19 cellular contexts compared by ENCODE assay signal in the genomic region with DNA sequence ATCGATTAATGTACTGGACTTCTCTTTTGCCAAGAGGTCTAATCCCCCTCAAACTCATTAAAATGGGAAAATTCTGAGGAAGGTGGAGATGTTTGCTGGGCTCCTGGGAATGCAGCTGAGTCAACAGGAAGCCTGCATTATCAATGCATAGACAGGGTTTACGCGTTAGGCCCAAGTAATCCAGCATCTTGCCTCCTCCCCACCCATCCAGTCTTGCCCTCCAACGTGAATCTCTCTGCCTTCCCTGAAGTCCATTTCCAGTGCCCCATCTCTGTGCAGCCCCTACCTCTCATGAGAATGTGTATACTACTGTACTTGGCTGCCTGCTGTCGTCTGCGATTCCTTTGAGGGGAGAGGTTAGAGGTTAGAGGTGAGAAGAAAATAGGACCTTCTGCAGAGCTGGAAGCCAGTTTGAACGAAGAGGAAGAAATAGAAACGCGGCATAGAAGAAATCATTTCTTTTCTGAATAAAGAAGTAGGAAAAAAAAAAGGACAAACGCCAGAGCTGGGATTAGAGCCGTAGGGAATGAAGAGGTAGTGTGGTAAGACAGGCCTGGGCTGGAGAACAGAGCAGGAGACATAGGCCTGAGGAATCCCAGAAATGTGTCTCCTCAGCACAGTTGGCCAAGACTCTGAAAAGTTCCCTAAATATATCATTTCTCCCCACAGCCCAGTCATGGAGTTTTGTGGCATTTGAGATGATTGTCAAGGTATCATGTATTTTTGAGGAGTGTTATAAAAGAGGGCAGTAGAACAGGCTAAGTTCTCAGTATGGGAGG.
DNase-seq lines count a peak whose midpoint lies in the region; ATAC-seq, FAIRE-seq and TF ChIP-seq lines count a peak whose summit lies in the region.
"Had no signal": no experiment of that assay in that cellular context is flagged by ENCODE, and none has a peak within 500 bp of the region (broad histone marks: within the 10 kb centered on the region; RNA-seq: fewer than 3 reads in every experiment).

No MANE protein-coding gene starts in this region.

- peaks cover 37% of the 10 kb centered on the region for H3K36me3 Mint-ChIP-seq in mesothelial cell of epicardium
- H3K36me3 Mint-ChIP-seq in activated CD4-positive, alpha-beta T cell treated with anti-CD3 and anti-CD28 coated beads, Interleukin-2, amount 10 ng/mL, durations not matched to agents 24 days and 14 days (ENCODE audit: low read depth) = peaks cover 3% of the 10 kb centered on the region

- DNase-seq in COLO668 (lab: John Stamatoyannopoulos, UW; ENCODE audit: unreplicated experiment) = peak; percentile 3
- DNase-seq in NT2/D1 (ENCODE audit: low read depth, low spot score) = no peak
- DNase-seq in epithelial cell of esophagus (ENCODE audit: low read depth) = peak; percentile 77
- DNase-seq in mesothelial cell of epicardium (ENCODE audit: low spot score in 2 of 2, unreplicated experiment in 2 of 2) = no peak
- no peak for DNase-seq in kidney
- no peak for DNase-seq in UCSD-AML1 (lab: John Stamatoyannopoulos, UW; ENCODE audit: unreplicated experiment)
- DNase-seq in activated CD4-positive, alpha-beta T cell treated with anti-CD3 and anti-CD28 coated beads, Interleukin-2, amount 10 ng/mL, durations not matched to agents 24 days and 14 days = no peak
- DNase-seq: activated CD4-positive, alpha-beta T cell treated with anti-CD3 and anti-CD28 coated beads, Interleukin-2, amount 50 U/mL, for 4 hours; body of pancreas; DMS79 treated with DMSO at 0.1 percent for 48 hours; KG1; NCI-H1417 treated with DMSO at 0.1 percent for 48 hours; NCI-H524; stimulated activated CD4-positive, alpha-beta T cell treated with anti-CD3 and anti-CD28 coated beads, Interleukin-2, amount 100 ng/mL, for 48 hours; T-helper 2 cell had no signal

- no peaks in the 10 kb centered on the region for H3K4me1 ChIP-seq in NT2/D1 (ENCODE audit: insufficient read depth, insufficient read length)
- no peaks in the 10 kb centered on the region for H3K4me1 ChIP-seq in kidney (ENCODE audit: control insufficient read depth in 1 of 2, insufficient read depth in 1 of 2, low read depth in 1 of 2, low read length in 2 of 2)
- H3K4me1 ChIP-seq: body of pancreas, vagina had no signal

- TF ChIP-seq CTCF in epithelial cell of esophagus (IDR thresholded peaks at IDR 0.05; ENCODE audit: insufficient read depth, low read depth, low read length, missing control alignments) (no peak), mesothelial cell of epicardium (IDR thresholded peaks at IDR 0.05; ENCODE audit: unreplicated experiment) (no peak), kidney (IDR thresholded peaks at IDR 0.05; ENCODE audit: borderline replicate concordance, extremely low read depth, insufficient read depth) (no peak)

- intact Hi-C loops in kidney (cut with DNase I) = no loop called here
- intact Hi-C loops in activated CD4-positive, alpha-beta T cell treated with anti-CD3 and anti-CD28 coated beads, Interleukin-2, amount 10 ng/mL, durations not matched to agents 24 days and 14 days (cut with micrococcal nuclease) = no loop called here

- H3K4me1 Mint-ChIP-seq in mesothelial cell of epicardium = peaks cover 6% of the 10 kb centered on the region
- H3K4me1 Mint-ChIP-seq in activated CD4-positive, alpha-beta T cell treated with anti-CD3 and anti-CD28 coated beads, Interleukin-2, amount 10 ng/mL, durations not matched to agents 24 days and 14 days = peaks cover 12% of the 10 kb centered on the region

- peaks cover 40% of the 10 kb centered on the region for H3K36me3 ChIP-seq in NT2/D1 (ENCODE audit: insufficient read depth, insufficient read length, low read length)
- no peaks in the 10 kb centered on the region for H3K36me3 ChIP-seq in kidney (ENCODE audit: control insufficient read depth in 1 of 2, insufficient read depth in 2 of 2, low read length in 2 of 2)

- H3K4me3 ChIP-seq in NT2/D1 (ENCODE audit: insufficient read length, low read depth) (no peak overlapping the region), epithelial cell of esophagus (ENCODE audit: low read length) (no peak overlapping the region), kidney (ENCODE audit: low read length in 2 of 2) (no peak overlapping the region)
- H3K4me3 ChIP-seq: body of pancreas, vagina had no signal

- no peaks in the 10 kb centered on the region for H3K27me3 Mint-ChIP-seq in mesothelial cell of epicardium (ENCODE audit: low read depth)
- no peaks in the 10 kb centered on the region for H3K27me3 Mint-ChIP-seq in activated CD4-positive, alpha-beta T cell treated with anti-CD3 and anti-CD28 coated beads, Interleukin-2, amount 10 ng/mL, durations not matched to agents 24 days and 14 days

- H3K9ac ChIP-seq in NT2/D1 (ENCODE audit: insufficient read length, low read depth) (peak overlapping the region; percentile 10), kidney (ENCODE audit: low read length in 2 of 2) (no peak overlapping the region)

- no peak overlapping the region for H3K4me3 Mint-ChIP-seq in mesothelial cell of epicardium
- H3K4me3 Mint-ChIP-seq in activated CD4-positive, alpha-beta T cell treated with anti-CD3 and anti-CD28 coated beads, Interleukin-2, amount 10 ng/mL, durations not matched to agents 24 days and 14 days = no peak overlapping the region
- H3K4me3 Mint-ChIP-seq: B cell had no signal

- no peak overlapping the region for H3K27ac ChIP-seq in kidney (ENCODE audit: low read depth in 2 of 2, low read length in 2 of 2)
- H3K27ac ChIP-seq: body of pancreas, vagina had no signal

- no peak for FAIRE-seq in kidney (lab: Jason Lieb, UNC)
- FAIRE-seq: GM12891 had no signal

- H3K27me3 ChIP-seq in NT2/D1 (ENCODE audit: insufficient read depth, insufficient read length) = no peaks in the 10 kb centered on the region
- H3K27me3 ChIP-seq: body of pancreas, vagina had no signal

- peak overlapping the region; percentile 87 for H3K27ac Mint-ChIP-seq in mesothelial cell of epicardium
- H3K27ac Mint-ChIP-seq in activated CD4-positive, alpha-beta T cell treated with anti-CD3 and anti-CD28 coated beads, Interleukin-2, amount 10 ng/mL, durations not matched to agents 24 days and 14 days = no peak overlapping the region
- H3K27ac Mint-ChIP-seq: B cell had no signal

- ATAC-seq in GM18517 (IDR thresholded peaks at IDR 0.05; ENCODE audit: unreplicated experiment) = no peak
- ATAC-seq: body of pancreas had no signal

- H3K9me3 Mint-ChIP-seq in mesothelial cell of epicardium = no peaks in the 10 kb centered on the region
- no peaks in the 10 kb centered on the region for H3K9me3 Mint-ChIP-seq in activated CD4-positive, alpha-beta T cell treated with anti-CD3 and anti-CD28 coated beads, Interleukin-2, amount 10 ng/mL, durations not matched to agents 24 days and 14 days

- H3K9me3 ChIP-seq in NT2/D1 (ENCODE audit: insufficient read depth, low read length) (no peaks in the 10 kb centered on the region), kidney (ENCODE audit: control insufficient read depth in 1 of 2, low read length in 2 of 2) (no peaks in the 10 kb centered on the region)
- H3K9me3 ChIP-seq: body of pancreas, vagina had no signal

Comparison
In these comparisons a context has a peak if more than half of its experiments do, and no peak if none do; other contexts are left out.
1. DNase-seq: peak in COLO668 (single experiment) and epithelial cell of esophagus (single experiment); none in NT2/D1 (single experiment), mesothelial cell of epicardium (0 of 2), kidney (single experiment), UCSD-AML1 (single experiment) and activated CD4-positive, alpha-beta T cell treated with anti-CD3 and anti-CD28 coated beads, Interleukin-2, amount 10 ng/mL, durations not matched to agents 24 days and 14 days (single experiment).